ENCODE assay signal across 8 cellular contexts in the genomic region with DNA sequence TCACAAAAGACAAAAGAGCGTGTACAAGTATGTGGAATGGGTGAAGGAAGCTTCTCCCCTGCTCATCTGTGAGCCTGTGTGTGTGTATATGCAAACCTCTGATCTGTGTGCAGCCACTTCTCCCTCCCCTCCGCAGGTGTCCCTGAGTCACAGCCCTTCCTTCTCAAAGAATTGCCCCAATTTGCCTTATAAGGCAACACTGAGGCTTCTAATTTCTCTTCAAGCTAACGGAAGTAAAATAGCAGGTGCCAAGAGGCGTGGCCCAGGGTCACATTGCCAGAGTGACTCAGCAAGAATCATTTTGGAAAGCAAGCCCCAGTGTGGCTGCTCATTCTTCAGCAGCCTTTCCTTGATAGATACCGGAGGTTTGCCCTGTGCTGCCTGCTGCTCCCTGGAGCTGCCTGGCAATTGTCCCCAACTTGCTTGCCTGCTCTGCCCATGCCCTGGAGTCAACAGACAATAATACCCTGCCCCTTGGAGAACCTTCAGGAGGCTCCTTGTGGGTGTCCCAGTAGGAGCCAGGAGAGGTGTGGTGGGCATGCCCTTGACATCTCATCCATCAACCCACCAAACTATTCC. TPM values are rescaled to one million over a fixed set of nuclear protein-coding genes. Genes with fewer than 3 reads are reported as not detected.
DNase-seq lines count a peak whose midpoint lies in the region; FAIRE-seq and TF ChIP-seq lines count a peak whose summit lies in the region.

No MANE protein-coding gene starts in this region.

- FAIRE-seq in H54 (lab: Jason Lieb, UNC) = peak; percentile 98

- no peaks in the 10 kb centered on the region for H3K27me3 ChIP-seq in iPS DF 6.9 (ENCODE audit: control insufficient read depth, insufficient read depth, low read length)

- peaks cover 7% of the 10 kb centered on the region for H3K4me1 ChIP-seq in iPS DF 6.9 (ENCODE audit: control insufficient read depth, insufficient read depth, low read length)

- no peaks in the 10 kb centered on the region for H3K36me3 ChIP-seq in iPS DF 6.9 (ENCODE audit: control insufficient read depth, insufficient read depth, low read length)

- no peak overlapping the region for H3K27ac ChIP-seq in iPS DF 6.9 (ENCODE audit: low read length)

- in situ Hi-C loops in SK-MEL-5 (cut with HindIII; ENCODE audit: low pct_unique_long_range_greater_than_20kb, low sequenced_read_pairs) = no loop called here

- WGBS in iPS DF 6.9 (ENCODE audit: insufficient coverage, insufficient read length) = no CpG with 5 or more reads among the region's 5 CpGs

- H3K9me3 ChIP-seq in iPS DF 6.9 (ENCODE audit: control insufficient read depth, insufficient read depth, low read length) = no peaks in the 10 kb centered on the region

- no peak overlapping the region for H3K4me3 ChIP-seq in iPS DF 6.9 (ENCODE audit: low read length)

- DNase-seq in GDM1 (lab: John Stamatoyannopoulos, UW) (peak; percentile 81), H54 (ENCODE audit: insufficient read length, low spot score) (peak; percentile 57), Kasumi-1 (lab: John Stamatoyannopoulos, UW) (peak; percentile 83 to 91), SK-MEL-5 (ENCODE audit: low read depth, low spot score) (peak; percentile 21), iPS DF 6.9 (ENCODE audit: low read depth, low spot score) (peak; percentile 31), occipital lobe (lab: John Stamatoyannopoulos, UW) (no peak)
- DNase-seq in activated naive CD4-positive, alpha-beta T cell treated with anti-CD3 and anti-CD28 coated beads, Interleukin-2, amount 50 U/mL, for 16 hours = peak; percentile 86
- DNase-seq in stimulated activated CD4-positive, alpha-beta T cell treated with anti-CD3 and anti-CD28 coated beads, Interleukin-4, amount 100 ng/mL, for 24 hours = peak; percentile 86

- no peak for TF ChIP-seq POLR2A in H54 (IDR thresholded peaks at IDR 0.05; ENCODE audit: low read depth, low read length)

RNA-seq across cellular contexts. Expression of gene BMP10, which starts 37.3 kb away (rescaled TPM):
- total RNA-seq in SK-MEL-5 (2014; rRNA removed; shearing (Covaris generic)) = not detected in 2 replicates
- not detected in 2 replicates for polyA plus RNA-seq in SK-MEL-5 (2015; cell fraction: cytosol; rRNA removed)
- polyA plus RNA-seq in SK-MEL-5 (2015; cell fraction: nucleus; rRNA removed) = not detected in 2 replicates
- total RNA-seq in occipital lobe = not detected

RNA-seq across cellular contexts. Expression of gene GKN2, which starts 44.2 kb away (rescaled TPM):
- not detected in 2 replicates for total RNA-seq in SK-MEL-5 (2014; rRNA removed; shearing (Covaris generic))
- 0.43 TPM in 1 of 2 replicates, not detected in the other for polyA plus RNA-seq in SK-MEL-5 (2015; cell fraction: cytosol; rRNA removed)
- not detected in 2 replicates for polyA plus RNA-seq in SK-MEL-5 (2015; cell fraction: nucleus; rRNA removed)
- total RNA-seq in occipital lobe = not detected
